In the genomic region with DNA sequence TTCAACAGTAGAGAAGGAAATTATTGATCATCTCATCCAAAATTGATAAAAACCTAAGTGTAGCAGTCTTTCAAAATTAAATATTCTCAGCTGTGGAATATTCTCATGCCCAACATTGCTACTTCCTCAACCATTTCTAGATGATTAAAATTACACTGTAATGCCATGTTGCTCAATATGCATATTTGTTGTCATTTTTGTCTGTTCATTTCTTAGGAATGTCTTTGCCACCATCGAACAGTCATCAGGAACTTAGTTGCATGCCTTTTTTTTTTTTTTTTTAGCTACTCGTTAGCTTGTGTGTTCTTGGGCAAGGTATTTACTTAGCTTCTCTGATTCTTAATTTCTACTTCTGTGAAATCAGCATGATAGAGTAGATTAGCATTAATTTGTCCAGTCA, we compare ENCODE assay signal across 20 cellular contexts.
A peak's percentile ranks its signal among the peaks of the same experiment; 100 is the strongest.
DNase-seq lines count a peak whose midpoint lies in the region; ATAC-seq and TF ChIP-seq lines count a peak whose summit lies in the region.
"Had no signal": no experiment of that assay in that cellular context is flagged by ENCODE, and none has a peak within 500 bp of the region (broad histone marks: within the 10 kb centered on the region; RNA-seq: fewer than 3 reads in every experiment).

No MANE protein-coding gene starts in this region.

- H3K27me3 ChIP-seq in trophoblast cell (ENCODE audit: insufficient read depth, low read length) = no peaks in the 10 kb centered on the region
- H3K27me3 ChIP-seq in CD8-positive, alpha-beta memory T cell (ENCODE audit: insufficient read depth, low read length, poor library complexity, severe bottlenecking) = no peaks in the 10 kb centered on the region

- no peak overlapping the region for H3K4me2 ChIP-seq in trophoblast cell (ENCODE audit: low read length)
- H3K4me2 ChIP-seq: SK-N-SH had no signal

- H2BK12ac ChIP-seq in trophoblast cell (ENCODE audit: low read length) = no peak overlapping the region

- H3K79me1 ChIP-seq in trophoblast cell (ENCODE audit: low read length) = no peaks in the 10 kb centered on the region

- no peaks in the 10 kb centered on the region for H3K9me3 ChIP-seq in trophoblast cell (ENCODE audit: insufficient read depth, low read depth, low read length)
- no peaks in the 10 kb centered on the region for H3K9me3 ChIP-seq in CD8-positive, alpha-beta memory T cell (ENCODE audit: low read length)
- H3K9me3 ChIP-seq: SK-N-SH had no signal

- no peak overlapping the region for H4K91ac ChIP-seq in trophoblast cell (ENCODE audit: low read depth, low read length)

- H3K14ac ChIP-seq in trophoblast cell (ENCODE audit: low read length) = no peak overlapping the region

- H3K9me3 Mint-ChIP-seq in CD14-positive monocyte = no peaks in the 10 kb centered on the region
- H3K9me3 Mint-ChIP-seq in CD8-positive, alpha-beta memory T cell = no peaks in the 10 kb centered on the region
- H3K9me3 Mint-ChIP-seq: activated CD8-positive, alpha-beta T cell treated with anti-CD3 and anti-CD28 coated beads for 36 hours; CD4-positive, alpha-beta memory T cell; IgD-negative memory B cell; mesothelial cell of epicardium had no signal

- no peak overlapping the region for H2BK120ac ChIP-seq in trophoblast cell (ENCODE audit: insufficient read depth, low read length, poor library complexity)

- H2AK5ac ChIP-seq in trophoblast cell (ENCODE audit: low read length) = no peak overlapping the region

- H3K79me2 ChIP-seq in trophoblast cell (ENCODE audit: control insufficient read depth, insufficient read depth, low read length, poor library complexity) = no peaks in the 10 kb centered on the region

- H2BK5ac ChIP-seq in trophoblast cell (ENCODE audit: low read depth, low read length, poor library complexity) = no peak overlapping the region

- H3K27me3 Mint-ChIP-seq in CD14-positive monocyte (ENCODE audit: low read depth in 3 of 3) = no peaks in the 10 kb centered on the region
- no peaks in the 10 kb centered on the region for H3K27me3 Mint-ChIP-seq in CD8-positive, alpha-beta memory T cell
- H3K27me3 Mint-ChIP-seq: activated CD8-positive, alpha-beta T cell treated with anti-CD3 and anti-CD28 coated beads for 36 hours; CD4-positive, alpha-beta memory T cell; IgD-negative memory B cell had no signal

- H2AFZ ChIP-seq in trophoblast cell (ENCODE audit: insufficient read depth, low read length, poor library complexity) = no peak overlapping the region

- POLR2A ChIA-PET in CD8-positive, alpha-beta memory T cell (lab: Charles Lee) = no interaction called here

- intact Hi-C loops in CD14-positive monocyte (cut with micrococcal nuclease) = no loop called here

- peaks cover 43% of the 10 kb centered on the region for H3K4me1 Mint-ChIP-seq in CD14-positive monocyte
- H3K4me1 Mint-ChIP-seq in CD8-positive, alpha-beta memory T cell = peaks cover 24 to 34% (median 30%) of the 10 kb centered on the region in 3 donors

- H4K8ac ChIP-seq in trophoblast cell (ENCODE audit: low read depth, low read length) = no peak overlapping the region

- TF ChIP-seq CTCF in CD14-positive monocyte (IDR thresholded peaks at IDR 0.05) = no peak

- H3K4me3 ChIP-seq in trophoblast cell (ENCODE audit: low read depth, low read length) = no peak overlapping the region
- H3K4me3 ChIP-seq in CD8-positive, alpha-beta memory T cell (ENCODE audit: low read length) = no peak overlapping the region

- no peaks in the 10 kb centered on the region for H3K4me1 ChIP-seq in trophoblast cell (ENCODE audit: control insufficient read depth in 1 of 2, insufficient read depth in 2 of 2, low read length in 2 of 2)
- no peaks in the 10 kb centered on the region for H3K4me1 ChIP-seq in CD8-positive, alpha-beta memory T cell (ENCODE audit: insufficient read depth, low read length)

- CTCF ChIA-PET in CD8-positive, alpha-beta memory T cell (lab: Charles Lee) = interaction anchor here (1.3 kb wide), 1 partner anchor 11 kb away, joined by 5 read pairs; no protein-coding TSS in a partner anchor

- no peak for DNase-seq in CD14-positive monocyte (ENCODE audit: low spot score)
- DNase-seq in M059J (ENCODE audit: low read depth) = peak; percentile 75
- DNase-seq in dedifferentiated amniotic fluid mesenchymal stem cell (ENCODE audit: extremely low spot score) = peak; percentile 44
- DNase-seq in trophoblast cell = peak; percentile 70 to 93
- no peak for DNase-seq in epidermal melanocyte (ENCODE audit: insufficient read length, low spot score)
- DNase-seq in NCI-H2029 treated with DMSO at 0.1 percent for 48 hours (lab: John Stamatoyannopoulos, UW) = no peak
- no peak for DNase-seq in CD8-positive, alpha-beta memory T cell
- DNase-seq: activated CD8-positive, alpha-beta T cell treated with anti-CD3 and anti-CD28 coated beads for 36 hours; activated effector memory CD4-positive, alpha-beta T cell treated with Interleukin-2 at 50 U/mL for 16 hours; CD4-positive, alpha-beta memory T cell; effector CD8-positive, alpha-beta T cell; GDM1; NCI-H446 treated with DMSO at 0.1 percent for 48 hours; nucleus accumbens; SK-N-SH; small intestine; stimulated activated naive CD8-positive, alpha-beta T cell treated with anti-CD3 and anti-CD28 coated beads, Interleukin-15, Interleukin-2, amounts not matched to agents 100 U/mL and 50 U/mL, for 24 hours had no signal

- ATAC-seq in HG03460 (IDR thresholded peaks at IDR 0.05; ENCODE audit: unreplicated experiment) = no peak
- ATAC-seq: activated CD8-positive, alpha-beta T cell treated with anti-CD3 and anti-CD28 coated beads for 36 hours; stimulated activated naive CD8-positive, alpha-beta T cell treated with anti-CD3 and anti-CD28 coated beads, Interleukin-15, Interleukin-2, amounts not matched to agents 100 U/mL and 50 U/mL, for 24 hours had no signal

- no peak overlapping the region for H4K12ac ChIP-seq in trophoblast cell (ENCODE audit: low read depth, low read length)

- no CpG with 5 or more reads among the region's 2 CpGs for WGBS in trophoblast cell (ENCODE audit: extremely low coverage, insufficient coverage, insufficient read length)

- no peak overlapping the region for H3K23ac ChIP-seq in trophoblast cell (ENCODE audit: low read length)

- peak overlapping the region; percentile 79 to 93 (median 89) for H3K27ac Mint-ChIP-seq in CD14-positive monocyte
- peak overlapping the region in 1 of 8 donors; percentile 12 for H3K27ac Mint-ChIP-seq in CD8-positive, alpha-beta memory T cell
- H3K27ac Mint-ChIP-seq: activated CD8-positive, alpha-beta T cell treated with anti-CD3 and anti-CD28 coated beads for 36 hours; CD4-positive, alpha-beta memory T cell; IgD-negative memory B cell; mesothelial cell of epicardium had no signal

- no peak overlapping the region for H3K9ac ChIP-seq in trophoblast cell (ENCODE audit: low read length)
- H3K9ac ChIP-seq: SK-N-SH had no signal

- H3K4me3 Mint-ChIP-seq in CD14-positive monocyte = no peak overlapping the region
- no peak overlapping the region for H3K4me3 Mint-ChIP-seq in CD8-positive, alpha-beta memory T cell
- H3K4me3 Mint-ChIP-seq: activated CD8-positive, alpha-beta T cell treated with anti-CD3 and anti-CD28 coated beads for 36 hours; CD4-positive, alpha-beta memory T cell; IgD-negative memory B cell; mesothelial cell of epicardium had no signal

- no peak overlapping the region for H3K18ac ChIP-seq in trophoblast cell (ENCODE audit: low read length)

- H3K4ac ChIP-seq in trophoblast cell (ENCODE audit: low read depth, low read length) = no peak overlapping the region

- H3K27ac ChIP-seq in trophoblast cell (ENCODE audit: low read depth, low read length) = no peak overlapping the region
- no peak overlapping the region for H3K27ac ChIP-seq in CD8-positive, alpha-beta memory T cell (ENCODE audit: low read depth, low read length)

- H3K36me3 ChIP-seq in trophoblast cell (ENCODE audit: control insufficient read depth in 1 of 2, insufficient read depth in 2 of 2, low read length in 2 of 2) = peaks cover 3 to 4% of the 10 kb centered on the region in 2 experiments
- H3K36me3 ChIP-seq in CD8-positive, alpha-beta memory T cell (ENCODE audit: insufficient read depth, low read length) = no peaks in the 10 kb centered on the region

- peaks cover 45 to 53% of the 10 kb centered on the region in 2 donors for H3K36me3 Mint-ChIP-seq in CD14-positive monocyte
- peaks cover 0 to 38% (median 9%) of the 10 kb centered on the region in 3 donors for H3K36me3 Mint-ChIP-seq in CD8-positive, alpha-beta memory T cell

Comparison
In these comparisons a context has a peak if more than half of its experiments do, and no peak if none do; other contexts are left out.
1. DNase-seq: peak in M059J (single experiment), dedifferentiated amniotic fluid mesenchymal stem cell (single experiment) and trophoblast cell (2 of 2); none in CD14-positive monocyte (single experiment), epidermal melanocyte (single experiment), NCI-H2029 treated with DMSO at 0.1 percent for 48 hours (single experiment) and CD8-positive, alpha-beta memory T cell (0 of 5).